ENCODE assay signal across 18 cellular contexts in the genomic region with DNA sequence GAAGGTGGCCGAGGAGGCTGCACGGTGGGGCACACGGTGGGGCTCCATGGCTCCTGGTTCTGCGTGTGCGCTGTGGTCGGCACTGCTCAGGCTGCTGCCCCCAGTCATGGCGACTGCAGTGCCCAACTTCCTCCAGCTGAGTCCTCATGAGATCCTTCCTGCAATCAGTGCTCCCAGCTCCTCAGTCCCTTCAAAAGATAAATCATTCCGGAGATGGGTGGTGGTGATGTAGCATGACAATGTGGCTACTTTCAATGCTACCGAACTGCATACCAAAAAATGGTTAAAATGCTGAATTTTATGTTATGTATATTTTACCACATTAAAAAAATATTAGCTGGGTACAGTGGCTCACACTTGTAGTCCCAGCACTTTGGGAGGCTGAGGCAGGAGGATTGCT. TPM values are rescaled to one million over a fixed set of nuclear protein-coding genes. Genes with fewer than 3 reads are reported as not detected.
A peak's percentile ranks its signal among the peaks of the same experiment; 100 is the strongest.
DNase-seq lines count a peak whose midpoint lies in the region; ATAC-seq and TF ChIP-seq lines count a peak whose summit lies in the region.
"Had no signal": no experiment of that assay in that cellular context is flagged by ENCODE, and none has a peak within 500 bp of the region (broad histone marks: within the 10 kb centered on the region; RNA-seq: fewer than 3 reads in every experiment).

No MANE protein-coding gene starts in this region.

- H3K27ac ChIP-seq in right atrium auricular region (no peak overlapping the region), endodermal cell (ENCODE audit: low read depth, low read length) (no peak overlapping the region), OCI-LY7 (ENCODE audit: low read depth, low read length, poor library complexity, severe bottlenecking) (no peak overlapping the region)
- H3K27ac ChIP-seq: 22Rv1, C4-2B had no signal

- H3K9me3 ChIP-seq in right atrium auricular region (no peaks in the 10 kb centered on the region), endodermal cell (ENCODE audit: control insufficient read depth, low read length) (peaks cover 5% of the 10 kb centered on the region), OCI-LY7 (ENCODE audit: low read length) (no peaks in the 10 kb centered on the region)
- H3K9me3 ChIP-seq: BE2C, Caco-2, HAP-1 had no signal

- H3K36me3 ChIP-seq in right atrium auricular region (no peaks in the 10 kb centered on the region), endodermal cell (ENCODE audit: control insufficient read depth, insufficient read depth, low read length) (no peaks in the 10 kb centered on the region), OCI-LY7 (ENCODE audit: insufficient read depth, low read length) (no peaks in the 10 kb centered on the region)
- H3K36me3 ChIP-seq: BE2C, HAP-1 had no signal

- H4K20me1 ChIP-seq in OCI-LY7 (ENCODE audit: insufficient read depth, low read length), result no peaks in the 10 kb centered on the region

- H3K4me1 Mint-ChIP-seq in endodermal cell, result peaks cover 3% of the 10 kb centered on the region
- H3K4me1 Mint-ChIP-seq: CD4-positive, CD25-positive, alpha-beta regulatory T cell had no signal

- no peak overlapping the region for H3K4me2 ChIP-seq in OCI-LY7 (ENCODE audit: low read length)

- POLR2A ChIA-PET in OCI-LY7 (lab: Charles Lee), result no interaction called here

- no peak overlapping the region for H2AFZ ChIP-seq in OCI-LY7 (ENCODE audit: low read length)

- H3K27me3 ChIP-seq in right atrium auricular region (no peaks in the 10 kb centered on the region), endodermal cell (ENCODE audit: control insufficient read depth, insufficient read depth, low read length, poor library complexity, severe bottlenecking) (peaks cover 86% of the 10 kb centered on the region)

- no peaks in the 10 kb centered on the region for H3K36me3 Mint-ChIP-seq in endodermal cell (ENCODE audit: low read depth)
- H3K36me3 Mint-ChIP-seq: CD4-positive, CD25-positive, alpha-beta regulatory T cell; CD8-positive, alpha-beta T cell had no signal

- no peak overlapping the region for H3K27ac Mint-ChIP-seq in endodermal cell
- H3K27ac Mint-ChIP-seq: CD4-positive, CD25-positive, alpha-beta regulatory T cell; CD8-positive, alpha-beta T cell; HFFc6 had no signal

- no peak for ATAC-seq in Right ventricle myocardium superior (ENCODE audit: poor library complexity)
- no peak for ATAC-seq in sciatic nerve
- ATAC-seq: CD8-positive, alpha-beta T cell had no signal

- H3K27me3 Mint-ChIP-seq in endodermal cell (ENCODE audit: insufficient read depth), result peaks cover 99% of the 10 kb centered on the region
- H3K27me3 Mint-ChIP-seq: CD4-positive, CD25-positive, alpha-beta regulatory T cell had no signal

- no peaks in the 10 kb centered on the region for H3K79me2 ChIP-seq in OCI-LY7 (ENCODE audit: insufficient read depth, low read depth, low read length)

- H3K4me1 ChIP-seq in right atrium auricular region (no peaks in the 10 kb centered on the region), endodermal cell (ENCODE audit: control insufficient read depth, insufficient read depth, low read length) (no peaks in the 10 kb centered on the region), OCI-LY7 (ENCODE audit: insufficient read depth, low read length, poor library complexity, severe bottlenecking) (peaks cover 12% of the 10 kb centered on the region)
- H3K4me1 ChIP-seq: BE2C, Caco-2, HAP-1 had no signal

- no peak overlapping the region for H3K4me3 Mint-ChIP-seq in endodermal cell
- H3K4me3 Mint-ChIP-seq: CD4-positive, CD25-positive, alpha-beta regulatory T cell; CD8-positive, alpha-beta T cell; HFFc6 had no signal

- H3K9me2 ChIP-seq in OCI-LY7 (ENCODE audit: insufficient read depth, low read length), result no peaks in the 10 kb centered on the region

- CTCF ChIA-PET in OCI-LY7 (lab: Charles Lee; ENCODE audit: unreplicated experiment), result no interaction called here

- H3K4me3 ChIP-seq in right atrium auricular region (no peak overlapping the region), endodermal cell (ENCODE audit: low read length) (no peak overlapping the region), OCI-LY7 (ENCODE audit: low read depth, low read length, poor library complexity, severe bottlenecking) (no peak overlapping the region)
- H3K4me3 ChIP-seq: HAP-1 had no signal

- intact Hi-C loops in Right ventricle myocardium superior (cut with DNase I), result no loop called here
- intact Hi-C loops in sciatic nerve (cut with DNase I), result no loop called here
- intact Hi-C loops in OCI-LY7 (cut with micrococcal nuclease; ENCODE audit: unreplicated experiment), result no loop called here

- peaks cover 2% of the 10 kb centered on the region for H3K9me3 Mint-ChIP-seq in endodermal cell
- H3K9me3 Mint-ChIP-seq: CD4-positive, CD25-positive, alpha-beta regulatory T cell; CD8-positive, alpha-beta T cell; HFFc6 had no signal

- BruUV-seq in OCI-LY7 (replicated peaks; lab: Mats Ljungman, UMichigan), result no TSS peak

- no peak overlapping the region for H3K9ac ChIP-seq in endodermal cell (ENCODE audit: extremely low read depth, low read length, poor library complexity, severe bottlenecking)

- TF ChIP-seq CTCF in right atrium auricular region (IDR thresholded peaks at IDR 0.05) (no peak), endodermal cell (conservative IDR thresholded peaks at IDR 0.05) (no peak), OCI-LY7 (conservative IDR thresholded peaks at IDR 0.05; ENCODE audit: low read length) (no peak)

- DNase-seq in right atrium auricular region (ENCODE audit: low spot score) (peak; percentile 28), Right ventricle myocardium superior (no peak), endodermal cell (peak; percentile 26), sciatic nerve (ENCODE audit: low spot score) (peak; percentile 32), OCI-LY7 (ENCODE audit: low spot score) (no peak)
- DNase-seq in activated effector memory CD4-positive, alpha-beta T cell treated with anti-CD3 and anti-CD28 coated beads, Interleukin-2, amount 50 U/mL, for 16 hours, result no peak
- DNase-seq: BE2C; Caco-2; CD4-positive, CD25-positive, alpha-beta regulatory T cell; CD8-positive, alpha-beta T cell; DMS153; DND-41; GOT3; HFFc6 had no signal

- 84% methylated on average over 7 of the region's 9 CpGs; no CpG with 5 or more reads in 1 of the 2 experiments for WGBS in endodermal cell (ENCODE audit: insufficient coverage in 1 of 2, insufficient read length in 1 of 2), 2 experiments

RNA-seq across cellular contexts. Expression of a gene that starts 14.1 kb away (rescaled TPM):
- total RNA-seq in right atrium auricular region (not detected), Right ventricle myocardium superior (not detected), endodermal cell (not detected), sciatic nerve (not detected), OCI-LY7 (2022) (1.7 and 2.3 TPM in 2 replicates)
- not detected for polyA plus RNA-seq in endodermal cell (2013, experiment 1 of 2)
- not detected for polyA plus RNA-seq in endodermal cell (2013, experiment 2 of 2)
- total RNA-seq in OCI-LY7 (2014; rRNA removed; shearing (Covaris generic)), result 3.6 and 7.0 TPM in 2 replicates
- total RNA-seq: Caco-2; CD4-positive, CD25-positive, alpha-beta regulatory T cell; CD8-positive, alpha-beta T cell; HFFc6 had no signal
- polyA plus RNA-seq: AG04450; CD4-positive, CD25-positive, alpha-beta regulatory T cell had no signal

Comparison
In these comparisons a context has a peak if more than half of its experiments do, and no peak if none do; other contexts are left out.
1. DNase-seq: peak in right atrium auricular region (single experiment), endodermal cell (single experiment) and sciatic nerve (single experiment); none in Right ventricle myocardium superior (single experiment), OCI-LY7 (single experiment) and activated effector memory CD4-positive, alpha-beta T cell treated with anti-CD3 and anti-CD28 coated beads, Interleukin-2, amount 50 U/mL, for 16 hours (single experiment).